16 cellular contexts compared by ENCODE assay signal in the genomic region with DNA sequence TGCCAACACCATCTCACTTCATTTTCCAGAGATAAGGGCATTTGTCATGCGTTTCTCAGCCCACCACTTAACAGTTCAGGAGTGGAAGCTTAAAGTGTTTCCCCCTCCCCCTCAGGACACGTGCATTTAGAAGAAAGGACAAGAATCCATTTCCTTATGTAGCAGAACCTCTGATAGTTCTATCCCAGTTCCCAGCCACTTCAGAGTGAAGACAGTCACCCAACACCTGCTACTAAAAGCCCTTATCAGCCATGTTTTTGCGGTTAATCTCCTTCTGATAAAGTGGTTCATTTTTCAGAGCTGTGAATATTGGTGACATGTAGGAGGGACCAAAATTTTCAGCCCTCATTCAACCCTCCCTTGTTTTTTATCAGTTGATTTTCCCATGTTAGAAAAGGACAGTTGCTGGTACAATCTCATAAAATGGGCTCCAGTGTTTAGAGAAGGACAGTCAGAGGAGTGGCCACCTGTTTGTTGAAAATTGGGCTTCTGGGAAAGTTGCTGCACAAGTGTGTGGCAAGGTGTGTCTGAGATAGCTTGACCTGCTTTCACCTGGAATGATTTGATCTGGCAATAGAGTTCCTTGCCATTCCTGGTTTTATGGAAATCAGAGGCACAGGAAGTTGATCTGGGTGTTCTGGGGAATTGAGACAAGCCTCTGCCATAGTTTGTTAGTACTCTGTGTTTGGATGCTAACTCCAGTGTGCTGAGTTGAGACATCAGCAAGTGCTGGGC.
A peak's percentile ranks its signal among the peaks of the same experiment; 100 is the strongest.
DNase-seq lines count a peak whose midpoint lies in the region; ATAC-seq and TF ChIP-seq lines count a peak whose summit lies in the region.
"Had no signal": no experiment of that assay in that cellular context is flagged by ENCODE, and none has a peak within 500 bp of the region (broad histone marks: within the 10 kb centered on the region; RNA-seq: fewer than 3 reads in every experiment).

No MANE protein-coding gene starts in this region.

- no peaks in the 10 kb centered on the region for H3K9me3 Mint-ChIP-seq in CD4-positive, CD25-positive, alpha-beta regulatory T cell
- H3K9me3 Mint-ChIP-seq in WTC11: no peaks in the 10 kb centered on the region
- H3K9me3 Mint-ChIP-seq: activated T-helper 2 cell treated with anti-CD3 and anti-CD28 coated beads, Interferon-gamma antibody, Interleukin-2, Interleukin-4, amounts not matched to agents 10 μg/mL and 5 μg/mL and 100 μg/mL, durations not matched to agents 14 hours and 24 hours and 36 hours; CD4-positive, alpha-beta T cell had no signal

- POLR2A ChIA-PET in WTC11 (lab: Charles Lee): no interaction called here

- 62 to 82% methylated on average over 3 of the region's 3 CpGs for WGBS in lung, 2 donors

- H3K9me3 ChIP-seq in CD4-positive, CD25-positive, alpha-beta regulatory T cell (ENCODE audit: control insufficient read depth in 2 of 2, low read length in 2 of 2): no peaks in the 10 kb centered on the region
- no peaks in the 10 kb centered on the region for H3K9me3 ChIP-seq in lung (ENCODE audit: control insufficient read depth in 2 of 2, insufficient read depth in 1 of 2, low read length in 1 of 2)
- H3K9me3 ChIP-seq: A549, SJCRH30 had no signal

- no peaks in the 10 kb centered on the region for H3K36me3 ChIP-seq in CD4-positive, CD25-positive, alpha-beta regulatory T cell (ENCODE audit: control insufficient read depth, insufficient read depth, low read length)
- no peaks in the 10 kb centered on the region for H3K36me3 ChIP-seq in lung (ENCODE audit: control insufficient read depth in 2 of 2, insufficient read depth in 2 of 2, low read length in 2 of 2)
- H3K36me3 ChIP-seq: SJCRH30 had no signal

- H3K27me3 Mint-ChIP-seq in CD4-positive, CD25-positive, alpha-beta regulatory T cell: no peaks in the 10 kb centered on the region
- H3K27me3 Mint-ChIP-seq in WTC11 (ENCODE audit: low read depth): no peaks in the 10 kb centered on the region
- H3K27me3 Mint-ChIP-seq: CD4-positive, alpha-beta T cell had no signal

- peaks cover 0 to 6% (median 0%) of the 10 kb centered on the region in 4 donors for H3K4me1 Mint-ChIP-seq in CD4-positive, CD25-positive, alpha-beta regulatory T cell
- H3K4me1 Mint-ChIP-seq in WTC11: peaks cover 47% of the 10 kb centered on the region

- H3K4me3 ChIP-seq in CD4-positive, CD25-positive, alpha-beta regulatory T cell (ENCODE audit: low read depth, low read length): no peak overlapping the region
- no peak overlapping the region for H3K4me3 ChIP-seq in lung
- H3K4me3 ChIP-seq: A549, SJCRH30 had no signal

- CTCF ChIA-PET in WTC11 (lab: Charles Lee): no interaction called here

- H3K4me1 ChIP-seq in CD4-positive, CD25-positive, alpha-beta regulatory T cell (ENCODE audit: control insufficient read depth, insufficient read depth, low read length, poor library complexity, severe bottlenecking): no peaks in the 10 kb centered on the region
- H3K4me1 ChIP-seq in lung (ENCODE audit: control insufficient read depth in 2 of 2, insufficient read depth in 2 of 2, low read length in 2 of 2): peaks cover 0 to 2% of the 10 kb centered on the region in 2 donors

- no peak overlapping the region for H3K4me3 Mint-ChIP-seq in CD4-positive, CD25-positive, alpha-beta regulatory T cell
- H3K4me3 Mint-ChIP-seq in WTC11: no peak overlapping the region
- H3K4me3 Mint-ChIP-seq: CD4-positive, alpha-beta T cell had no signal

- H3K27ac ChIP-seq in CD4-positive, CD25-positive, alpha-beta regulatory T cell (ENCODE audit: insufficient read depth, low read length, poor library complexity, severe bottlenecking): no peak overlapping the region
- peak overlapping the region; percentile 59 to 90 for H3K27ac ChIP-seq in lung (ENCODE audit: low read depth in 1 of 2, low read length in 1 of 2)
- H3K27ac ChIP-seq: A549, SJCRH30 had no signal

- ATAC-seq in CD4-positive, CD25-positive, alpha-beta regulatory T cell (ENCODE audit: low read depth in 2 of 2): no peak
- no peak for ATAC-seq in WTC11
- ATAC-seq in lung (ENCODE audit: insufficient read depth, low FRiP score): no peak
- no peak for ATAC-seq in GM18511 (IDR thresholded peaks at IDR 0.05; ENCODE audit: unreplicated experiment)
- no peak for ATAC-seq in GM21786 (IDR thresholded peaks at IDR 0.05; ENCODE audit: unreplicated experiment)
- ATAC-seq: A549, HCT116 had no signal

- H3K27me3 ChIP-seq in CD4-positive, CD25-positive, alpha-beta regulatory T cell (ENCODE audit: control insufficient read depth, insufficient read depth, low read length): no peaks in the 10 kb centered on the region
- H3K27me3 ChIP-seq in lung (ENCODE audit: control insufficient read depth, insufficient read depth): no peaks in the 10 kb centered on the region
- H3K27me3 ChIP-seq: SJCRH30 had no signal

- DNase-seq in CD4-positive, CD25-positive, alpha-beta regulatory T cell: no peak
- peak; percentile 96 to 98 for DNase-seq in NCI-H187 (lab: John Stamatoyannopoulos, UW)
- DNase-seq in WTC11 (ENCODE audit: low spot score): no peak
- DNase-seq in lung (ENCODE audit: low spot score): peak; percentile 36
- no peak for DNase-seq in HK-2 (ENCODE audit: unreplicated experiment)
- DNase-seq in NOMO-1 treated with dmso at 0.1 percent for 144 hours (lab: John Stamatoyannopoulos, UW; ENCODE audit: unreplicated experiment): no peak
- DNase-seq: CD4-positive, alpha-beta T cell; islet precursor cell; Karpas-422; NCI-H1694; SJCRH30 had no signal

- H3K36me3 Mint-ChIP-seq in CD4-positive, CD25-positive, alpha-beta regulatory T cell: peaks cover 3% of the 10 kb centered on the region
- H3K36me3 Mint-ChIP-seq in WTC11: no peaks in the 10 kb centered on the region

- H3K27ac Mint-ChIP-seq in CD4-positive, CD25-positive, alpha-beta regulatory T cell: peak overlapping the region in 2 of 3 donors; percentile 39 to 56
- H3K27ac Mint-ChIP-seq in WTC11: peak overlapping the region; percentile 36
- H3K27ac Mint-ChIP-seq: activated T-helper 2 cell treated with anti-CD3 and anti-CD28 coated beads, Interferon-gamma antibody, Interleukin-2, Interleukin-4, amounts not matched to agents 10 μg/mL and 5 μg/mL and 100 μg/mL, durations not matched to agents 14 hours and 24 hours and 36 hours; CD4-positive, alpha-beta T cell had no signal

- TF ChIP-seq CTCF in WTC11 (IDR thresholded peaks at IDR 0.05) (no peak), lung (IDR thresholded peaks at IDR 0.05; ENCODE audit: control extremely low read depth, extremely low read depth) (no peak)

TF ChIP-seq in WTC11, 78 proteins besides CTCF, POLR2A, EP300 and RAD21 (continues in another document):
- TF ChIP-seq, protein P1, sequence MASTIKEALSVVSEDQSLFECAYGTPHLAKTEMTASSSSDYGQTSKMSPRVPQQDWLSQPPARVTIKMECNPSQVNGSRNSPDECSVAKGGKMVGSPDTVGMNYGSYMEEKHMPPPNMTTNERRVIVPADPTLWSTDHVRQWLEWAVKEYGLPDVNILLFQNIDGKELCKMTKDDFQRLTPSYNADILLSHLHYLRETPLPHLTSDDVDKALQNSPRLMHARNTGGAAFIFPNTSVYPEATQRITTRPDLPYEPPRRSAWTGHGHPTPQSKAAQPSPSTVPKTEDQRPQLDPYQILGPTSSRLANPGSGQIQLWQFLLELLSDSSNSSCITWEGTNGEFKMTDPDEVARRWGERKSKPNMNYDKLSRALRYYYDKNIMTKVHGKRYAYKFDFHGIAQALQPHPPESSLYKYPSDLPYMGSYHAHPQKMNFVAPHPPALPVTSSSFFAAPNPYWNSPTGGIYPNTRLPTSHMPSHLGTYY (CRISPR knock-in tag; IDR thresholded peaks at IDR 0.05): no peak
- TF ChIP-seq PRRX2 (CRISPR knock-in tag; IDR thresholded peaks at IDR 0.05) (no peak), NR3C1 (CRISPR knock-in tag; conservative IDR thresholded peaks at IDR 0.05; ENCODE audit: low read depth) (no peak), TP53 (CRISPR knock-in tag; IDR thresholded peaks at IDR 0.05) (no peak), HMGA2 (CRISPR knock-in tag; IDR thresholded peaks at IDR 0.05) (no peak), ZNF232 (CRISPR knock-in tag; IDR thresholded peaks at IDR 0.05) (no peak), ZNF219 (CRISPR knock-in tag; IDR thresholded peaks at IDR 0.05; ENCODE audit: borderline replicate concordance) (no peak), SP1 (CRISPR knock-in tag; conservative IDR thresholded peaks at IDR 0.05) (no peak), TEAD1 (CRISPR knock-in tag; IDR thresholded peaks at IDR 0.05) (no peak)
- TF ChIP-seq, protein P2, sequence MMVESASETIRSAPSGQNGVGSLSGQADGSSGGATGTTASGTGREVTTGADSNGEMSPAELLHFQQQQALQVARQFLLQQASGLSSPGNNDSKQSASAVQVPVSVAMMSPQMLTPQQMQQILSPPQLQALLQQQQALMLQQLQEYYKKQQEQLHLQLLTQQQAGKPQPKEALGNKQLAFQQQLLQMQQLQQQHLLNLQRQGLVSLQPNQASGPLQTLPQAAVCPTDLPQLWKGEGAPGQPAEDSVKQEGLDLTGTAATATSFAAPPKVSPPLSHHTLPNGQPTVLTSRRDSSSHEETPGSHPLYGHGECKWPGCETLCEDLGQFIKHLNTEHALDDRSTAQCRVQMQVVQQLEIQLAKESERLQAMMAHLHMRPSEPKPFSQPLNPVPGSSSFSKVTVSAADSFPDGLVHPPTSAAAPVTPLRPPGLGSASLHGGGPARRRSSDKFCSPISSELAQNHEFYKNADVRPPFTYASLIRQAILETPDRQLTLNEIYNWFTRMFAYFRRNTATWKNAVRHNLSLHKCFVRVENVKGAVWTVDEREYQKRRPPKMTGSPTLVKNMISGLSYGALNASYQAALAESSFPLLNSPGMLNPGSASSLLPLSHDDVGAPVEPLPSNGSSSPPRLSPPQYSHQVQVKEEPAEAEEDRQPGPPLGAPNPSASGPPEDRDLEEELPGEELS (CRISPR knock-in tag; IDR thresholded peaks at IDR 0.05): no peak

Comparison
In these comparisons a context has a peak if more than half of its experiments do, and no peak if none do; other contexts are left out.
1. DNase-seq: peak in NCI-H187 (2 of 2) and lung (single experiment); none in CD4-positive, CD25-positive, alpha-beta regulatory T cell (0 of 3), WTC11 (single experiment), HK-2 (single experiment) and NOMO-1 treated with dmso at 0.1 percent for 144 hours (single experiment).